Comparison of ENCODE assay signal across 1 cellular context in genomic region chr9:124264812-124265211, GRCh38.
TF ChIP-seq lines count a peak whose summit lies in the region.

No MANE protein-coding gene starts in this region.

TF ChIP-seq in GM12878, 131 proteins besides CTCF, POLR2A, EP300 and RAD21 (continued from another document and continues in another):
- no peak for TF ChIP-seq RB1 (IDR thresholded peaks at IDR 0.05; ENCODE audit: borderline replicate concordance)
- no peak for TF ChIP-seq SIX5 (IDR thresholded peaks at IDR 0.05; ENCODE audit: low read depth, low read length, severe bottlenecking)
- peak; percentile 55; the same call in 1 of the 2 replicates for TF ChIP-seq ZNF384 (IDR thresholded peaks at IDR 0.05; ENCODE audit: borderline replicate concordance, low read depth, low read length)
- no peak for TF ChIP-seq USF1 (IDR thresholded peaks at IDR 0.05; ENCODE audit: borderline replicate concordance, extremely low read length, insufficient read depth, low read depth, low read length)
- TF ChIP-seq TCF7 (IDR thresholded peaks at IDR 0.05; ENCODE audit: borderline replicate concordance): no peak; the same call in 1 of the 2 replicates
- TF ChIP-seq LARP7 (IDR thresholded peaks at IDR 0.05): no peak
- no peak for TF ChIP-seq MAX (IDR thresholded peaks at IDR 0.05; ENCODE audit: low read depth, low read length)
- no peak for TF ChIP-seq BRCA1 (IDR thresholded peaks at IDR 0.05; ENCODE audit: low read depth, low read length)
- no peak for TF ChIP-seq GABPA (IDR thresholded peaks at IDR 0.05; ENCODE audit: low read depth)
- no peak; the same call in 1 of the 2 replicates for TF ChIP-seq BCL11A (IDR thresholded peaks at IDR 0.05; ENCODE audit: low read depth, low read length)
- TF ChIP-seq NR2C1 (IDR thresholded peaks at IDR 0.05): no peak
- no peak for TF ChIP-seq STAT3 (IDR thresholded peaks at IDR 0.05; ENCODE audit: low read depth, low read length)
- TF ChIP-seq RELB (IDR thresholded peaks at IDR 0.05; ENCODE audit: low read depth): peak; percentile 74
- 0 out of 2 replicates have a peak, but pooled peaks have one; percentile 5 for TF ChIP-seq ZNF687 (IDR thresholded peaks at IDR 0.05)
- peak; percentile 58 for TF ChIP-seq JUNB (IDR thresholded peaks at IDR 0.05)
- no peak for TF ChIP-seq HSF1 (IDR thresholded peaks at IDR 0.05; ENCODE audit: low read depth, low read length)
- no peak for TF ChIP-seq BCL3 (IDR thresholded peaks at IDR 0.05; ENCODE audit: borderline replicate concordance, insufficient read depth, low read depth, low read length, poor library complexity, severe bottlenecking)
- TF ChIP-seq NBN (IDR thresholded peaks at IDR 0.05): no peak
- no peak for TF ChIP-seq BACH1 (IDR thresholded peaks at IDR 0.05; ENCODE audit: borderline replicate concordance)
- TF ChIP-seq SMAD5 (IDR thresholded peaks at IDR 0.05; ENCODE audit: low read depth): no peak
- no peak for TF ChIP-seq KAT2A (conservative IDR thresholded peaks at IDR 0.05; ENCODE audit: control insufficient read depth, low read depth, low read length)
- peak; percentile 53; the same call in 1 of the 2 replicates for TF ChIP-seq MXI1 (IDR thresholded peaks at IDR 0.05; ENCODE audit: low read depth, low read length)
- no peak for TF ChIP-seq SRF (IDR thresholded peaks at IDR 0.05; ENCODE audit: low read depth in 2 of 2, low read length in 2 of 2)
- TF ChIP-seq DPF2 (IDR thresholded peaks at IDR 0.05): no peak
- TF ChIP-seq RCOR1 (conservative IDR thresholded peaks at IDR 0.05; ENCODE audit: low read depth, low read length): no peak
- TF ChIP-seq POLR2AphosphoS5 (IDR thresholded peaks at IDR 0.05; ENCODE audit: low read length): peak; percentile 66
- no peak for TF ChIP-seq RBBP5 (conservative IDR thresholded peaks at IDR 0.05)
- 0 out of 2 replicates have a peak, but pooled peaks have one; percentile 62 for TF ChIP-seq TCF12 (IDR thresholded peaks at IDR 0.05; ENCODE audit: low read depth, low read length)
- TF ChIP-seq NR2F1 (conservative IDR thresholded peaks at IDR 0.05): no peak
- no peak for TF ChIP-seq ZNF207 (IDR thresholded peaks at IDR 0.05; ENCODE audit: borderline replicate concordance)
- TF ChIP-seq ASH2L (IDR thresholded peaks at IDR 0.05; ENCODE audit: borderline replicate concordance, low read depth): no peak
- TF ChIP-seq CREB1 (IDR thresholded peaks at IDR 0.05; ENCODE audit: low read depth): no peak
- TF ChIP-seq ZZZ3 (IDR thresholded peaks at IDR 0.05; ENCODE audit: control insufficient read depth, insufficient read length, low read depth): no peak
- TF ChIP-seq CBX5 (IDR thresholded peaks at IDR 0.05; ENCODE audit: low read depth): no peak
- no peak for TF ChIP-seq CBX3 (IDR thresholded peaks at IDR 0.05; ENCODE audit: borderline replicate concordance, low read depth)
- no peak for TF ChIP-seq EZH2 (IDR thresholded peaks at IDR 0.05; ENCODE audit: borderline replicate concordance, control insufficient read depth, low read depth, low read length)
- TF ChIP-seq FOS (IDR thresholded peaks at IDR 0.05; ENCODE audit: borderline replicate concordance, extremely low read depth, insufficient read length): no peak
- TF ChIP-seq MTA3 (IDR thresholded peaks at IDR 0.05; ENCODE audit: borderline replicate concordance, low read length): no peak
- no peak for TF ChIP-seq ATF2 (IDR thresholded peaks at IDR 0.05; ENCODE audit: low read length)
- no peak for TF ChIP-seq NFXL1 (IDR thresholded peaks at IDR 0.05; ENCODE audit: borderline replicate concordance)
- TF ChIP-seq STAT1 (conservative IDR thresholded peaks at IDR 0.05): no peak
- TF ChIP-seq SREBF2 (IDR thresholded peaks at IDR 0.05; ENCODE audit: low read length): no peak
- TF ChIP-seq E2F8 (IDR thresholded peaks at IDR 0.05; ENCODE audit: low read depth, partially characterized antibody): no peak
- TF ChIP-seq NRF1 (conservative IDR thresholded peaks at IDR 0.05; ENCODE audit: low read depth, low read length): no peak
- no peak for TF ChIP-seq SUZ12 (IDR thresholded peaks at IDR 0.05; ENCODE audit: unreplicated experiment)
- TF ChIP-seq YY1 (IDR thresholded peaks at IDR 0.05; ENCODE audit: low read depth, low read length): 0 out of 2 replicates have a peak, but pooled peaks have one; percentile 60
- no peak for TF ChIP-seq ESRRA (IDR thresholded peaks at IDR 0.05; ENCODE audit: low read length)
- no peak for TF ChIP-seq PRDM15 (CRISPR knock-in tag; IDR thresholded peaks at IDR 0.05)
